ENCODE assay signal across 27 cellular contexts in the genomic region with DNA sequence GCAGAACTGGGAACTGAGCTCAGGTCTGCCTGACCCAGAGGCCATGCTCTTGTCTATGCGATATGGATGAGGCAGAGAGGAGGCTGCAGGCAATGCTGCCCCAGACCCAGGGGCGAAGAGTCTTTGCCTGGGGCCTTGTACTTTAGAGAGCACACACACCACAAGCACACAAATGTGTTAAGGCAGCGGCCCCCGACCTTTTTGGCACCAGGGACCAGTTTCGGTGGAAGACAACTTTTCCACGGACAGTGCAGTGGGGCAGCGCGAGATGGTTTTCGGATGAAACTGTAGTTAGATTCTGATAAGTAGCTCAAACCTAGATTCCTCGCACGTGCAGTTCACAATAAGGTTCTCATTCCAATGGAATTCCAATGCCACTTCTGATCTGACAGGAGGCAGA. TPM values are rescaled to one million over a fixed set of nuclear protein-coding genes. Genes with fewer than 3 reads are reported as not detected.
DNase-seq lines count a peak whose midpoint lies in the region; TF ChIP-seq lines count a peak whose summit lies in the region.
"Had no signal": no experiment of that assay in that cellular context is flagged by ENCODE, and none has a peak within 500 bp of the region (broad histone marks: within the 10 kb centered on the region; RNA-seq: fewer than 3 reads in every experiment).

No MANE protein-coding gene starts in this region.

- TF ChIP-seq CTCF in neural crest cell (conservative IDR thresholded peaks at IDR 0.05) (no peak), sigmoid colon (IDR thresholded peaks at IDR 0.05) (no peak)

- H3K9me3 ChIP-seq in sigmoid colon: no peaks in the 10 kb centered on the region
- H3K9me3 ChIP-seq: BE2C had no signal

- WGBS in sigmoid colon, 2 donors: 89 to 92% methylated on average over 11 of the region's 11 CpGs

- no peak overlapping the region for H3K4me3 ChIP-seq in sigmoid colon
- H3K4me3 ChIP-seq: BLaER1, GM12878 had no signal

- no peaks in the 10 kb centered on the region for H3K4me1 Mint-ChIP-seq in neural crest cell
- H3K4me1 Mint-ChIP-seq: CD8-positive, alpha-beta memory T cell had no signal

- no peaks in the 10 kb centered on the region for H3K27me3 ChIP-seq in sigmoid colon
- H3K27me3 ChIP-seq: BLaER1 had no signal

- H3K36me3 Mint-ChIP-seq in neural crest cell (ENCODE audit: low read depth): peaks cover 3% of the 10 kb centered on the region
- H3K36me3 Mint-ChIP-seq: CD14-positive monocyte; CD4-positive, CD25-positive, alpha-beta regulatory T cell; CD8-positive, alpha-beta memory T cell had no signal

- DNase-seq in mesenteric fat pad (ENCODE audit: low spot score) (peak; percentile 79), neural crest cell (ENCODE audit: low read depth, low spot score) (no peak), sigmoid colon (peak; percentile 27), nucleus accumbens (lab: John Stamatoyannopoulos, UW) (no peak), foreskin melanocyte (no peak)
- DNase-seq: 8988T; ACHN; BE2C; C1 segment of cervical spinal cord; CD4-positive, alpha-beta memory T cell; CD4-positive, CD25-positive, alpha-beta regulatory T cell; CD8-positive, alpha-beta memory T cell; COR-L47; DMS 273 treated with DMSO at 0.1 percent for 48 hours; DMS153; DMS53; DMS79; DND-41; EL; GDM1 had no signal

- no peaks in the 10 kb centered on the region for H3K4me1 ChIP-seq in sigmoid colon
- H3K4me1 ChIP-seq: BE2C, BLaER1 had no signal

- H3K27ac Mint-ChIP-seq in neural crest cell (ENCODE audit: unreplicated experiment): peak overlapping the region; percentile 62
- H3K27ac Mint-ChIP-seq: CD14-positive monocyte; CD4-positive, alpha-beta memory T cell; CD4-positive, CD25-positive, alpha-beta regulatory T cell had no signal

- H3K36me3 ChIP-seq in sigmoid colon: no peaks in the 10 kb centered on the region
- H3K36me3 ChIP-seq: BE2C, BLaER1 had no signal

- H3K27me3 Mint-ChIP-seq in neural crest cell (ENCODE audit: low read depth): peaks cover 3% of the 10 kb centered on the region

- TF ChIP-seq POLR2A in sigmoid colon (IDR thresholded peaks at IDR 0.05): no peak

- intact Hi-C loops in sigmoid colon (cut with DNase I): no loop called here

- no peak for TF ChIP-seq EP300 in sigmoid colon (IDR thresholded peaks at IDR 0.05)

- H3K4me3 Mint-ChIP-seq in neural crest cell: no peak overlapping the region
- H3K4me3 Mint-ChIP-seq: CD14-positive monocyte; CD4-positive, alpha-beta memory T cell; CD4-positive, CD25-positive, alpha-beta regulatory T cell; CD8-positive, alpha-beta memory T cell had no signal

- H3K9me3 Mint-ChIP-seq in neural crest cell: peaks cover 9% of the 10 kb centered on the region

- H3K27ac ChIP-seq in sigmoid colon: no peak overlapping the region
- H3K27ac ChIP-seq: BLaER1 had no signal

RNA-seq across cellular contexts. Expression of gene MT4, which starts 6.7 kb away (rescaled TPM):
- not detected for total RNA-seq in mesenteric fat pad
- total RNA-seq in neural crest cell: not detected in 2 replicates
- not detected for total RNA-seq in sigmoid colon
- polyA plus RNA-seq in sigmoid colon: not detected
- total RNA-seq: A673; CD4-positive, alpha-beta memory T cell; CD4-positive, CD25-positive, alpha-beta regulatory T cell; CD8-positive, alpha-beta memory T cell; Daoy; G401; GM12878 had no signal
- polyA plus RNA-seq: AG04450; CD14-positive monocyte; CD4-positive, alpha-beta memory T cell; CD4-positive, CD25-positive, alpha-beta regulatory T cell; CD8-positive, alpha-beta memory T cell; GM12878 had no signal

RNA-seq across cellular contexts. Expression of gene MT3, which starts 17.8 kb away (rescaled TPM):
- total RNA-seq in mesenteric fat pad (not detected), neural crest cell (not detected in 2 replicates), sigmoid colon (1 to 10 TPM in 2 of 4 donors, not detected in 2; 4.3 to 9.6 TPM)
- polyA plus RNA-seq in sigmoid colon: 1 to 10 TPM; 3.5 to 6.0 (median 4.0) TPM
- total RNA-seq: A673; CD4-positive, alpha-beta memory T cell; CD4-positive, CD25-positive, alpha-beta regulatory T cell; Daoy; G401; GM12878 had no signal
- polyA plus RNA-seq: AG04450, CD14-positive monocyte had no signal

RNA-seq across cellular contexts. Expression of gene MT2A, which starts 36.9 kb away (rescaled TPM):
- total RNA-seq in mesenteric fat pad (2,392 TPM), neural crest cell (11.6 and 13.8 TPM in 2 replicates), sigmoid colon (100 to 1,000 TPM in 2 of 4 donors, 10 to 100 TPM in 2; 37.5 to 161 (median 96.0) TPM)
- 100 to 1,000 TPM; 320 to 968 (median 400) TPM for polyA plus RNA-seq in sigmoid colon
- total RNA-seq: G401 had no signal

RNA-seq across cellular contexts. Expression of gene BBS2, which starts 51.7 kb away (rescaled TPM):
- 24.9 TPM for total RNA-seq in mesenteric fat pad
- 44.9 and 48.6 TPM in 2 replicates for total RNA-seq in neural crest cell
- total RNA-seq in sigmoid colon: 10 to 100 TPM; 40.8 to 74.2 (median 48.0) TPM
- 10 to 100 TPM; 13.2 to 33.6 (median 25.7) TPM for polyA plus RNA-seq in sigmoid colon

RNA-seq across cellular contexts. Expression of gene MT1E, which starts 54.1 kb away (rescaled TPM):
- total RNA-seq in mesenteric fat pad (410 TPM), neural crest cell (0.49 and 0.59 TPM in 2 replicates), sigmoid colon (100 to 1,000 TPM in 2 of 4 donors, 10 to 100 TPM in 2; 96.9 to 295 (median 136) TPM)
- 100 to 1,000 TPM in 2 of 3 donors, 10 to 100 TPM in 1; 82.0 to 813 (median 358) TPM for polyA plus RNA-seq in sigmoid colon
- total RNA-seq: CD4-positive, alpha-beta memory T cell; G401 had no signal

Comparison
In these comparisons a context has a peak if more than half of its experiments do, and no peak if none do; other contexts are left out.
1. DNase-seq: peak in mesenteric fat pad (single experiment) and sigmoid colon (single experiment); none in neural crest cell (single experiment), nucleus accumbens (0 of 56) and foreskin melanocyte (single experiment).
2. RNA of gene MT2A, which starts 36.9 kb away (total RNA-seq): 2,392 TPM in mesenteric fat pad (single experiment); 37.5 to 161 TPM in sigmoid colon and 11.6 to 13.8 TPM in neural crest cell; every median in the first group is over 10 times any median in the second.